Comparison of ENCODE assay signal across 6 cellular contexts in the genomic region with DNA sequence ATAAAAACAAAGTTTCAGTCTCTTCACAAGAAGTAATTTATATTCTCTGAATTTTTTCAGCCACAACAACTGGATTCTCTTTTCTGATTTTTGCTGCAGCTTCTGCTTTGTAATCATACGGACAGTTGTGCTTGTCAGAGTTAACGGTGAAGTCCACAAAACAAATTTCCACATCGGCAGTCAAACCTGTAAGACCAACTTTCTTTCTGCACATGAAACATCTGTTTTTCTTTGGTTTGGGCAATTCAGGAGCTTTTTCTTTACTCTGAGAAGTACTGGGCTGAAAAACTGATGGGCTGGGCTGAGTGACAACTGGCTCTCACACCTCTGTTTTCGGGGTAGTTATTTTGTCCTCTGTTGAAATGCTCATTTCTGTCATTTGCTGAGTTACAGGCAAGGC. TPM values are rescaled to one million over a fixed set of nuclear protein-coding genes. Genes with fewer than 3 reads are reported as not detected.
"Had no signal": no experiment of that assay in that cellular context is flagged by ENCODE, and none has a peak within 500 bp of the region (broad histone marks: within the 10 kb centered on the region; RNA-seq: fewer than 3 reads in every experiment).

No MANE protein-coding gene starts in this region.

RNA-seq across cellular contexts. Expression of gene CXCL17, which starts 42.3 kb away (rescaled TPM):
- total RNA-seq: HT1080, NCI-H460, Peyer's patch, Right ventricle myocardium inferior, RPMI7951, SJCRH30 had no signal

RNA-seq across cellular contexts. Expression of gene CEACAM1, which starts 43.2 kb away (rescaled TPM):
- total RNA-seq: HT1080, SJCRH30 had no signal

RNA-seq across cellular contexts. Expression of gene LIPE, which starts 57.8 kb away (rescaled TPM):
- total RNA-seq: HT1080, SJCRH30 had no signal
